8 cellular contexts compared by ENCODE assay signal in genomic region chr2:25041928-25042320, GRCh38. TPM values are rescaled to one million over a fixed set of nuclear protein-coding genes. Genes with fewer than 3 reads are reported as not detected.
A peak's percentile ranks its signal among the peaks of the same experiment; 100 is the strongest.
DNase-seq lines count a peak whose midpoint lies in the region; TF ChIP-seq lines count a peak whose summit lies in the region.

Gene EFR3B (plus strand): TSS chr2:25042076. CDS start chr2:25042313, 237 bp downstream.

- H3K27ac Mint-ChIP-seq in HFFc6 = no peak within 1 kb of the TSS; the same call in 1 of the 2 replicates
- no peak within 1 kb of the TSS for H3K27ac Mint-ChIP-seq in activated naive CD4-positive, alpha-beta T cell treated with anti-CD3 and anti-CD28 coated beads, Interleukin-2, amount 50 U/mL, for 24 hours

- H3K36me3 Mint-ChIP-seq in HFFc6 (ENCODE audit: low read depth) = no peaks in the 10 kb centered on the region
- no peaks in the 10 kb centered on the region for H3K36me3 Mint-ChIP-seq in activated naive CD4-positive, alpha-beta T cell treated with anti-CD3 and anti-CD28 coated beads, Interleukin-2, amount 50 U/mL, for 24 hours

- H3K27ac ChIP-seq in SK-N-SH (ENCODE audit: low read depth in 2 of 2, low read length in 1 of 2) = peak within 1 kb of the TSS; percentile 51 to 89

- 2% methylated on average over 8 of the region's 54 CpGs for WGBS in SK-N-SH (ENCODE audit: low lambda C conversion rate)

- peaks cover 24% of the 10 kb centered on the region for H3K4me1 Mint-ChIP-seq in HFFc6 (ENCODE audit: low read depth)
- peaks cover 28% of the 10 kb centered on the region for H3K4me1 Mint-ChIP-seq in activated naive CD4-positive, alpha-beta T cell treated with anti-CD3 and anti-CD28 coated beads, Interleukin-2, amount 50 U/mL, for 24 hours

- CTCF ChIA-PET in SK-N-SH (lab: Yijun Ruan, JAX) = interaction anchor here (0.8 to 7.0 kb wide), 13 partner anchors 10 to 88 kb away, joined by 3 to 49 read pairs (median 4); no protein-coding TSS in a partner anchor

- H3K4me2 ChIP-seq in SK-N-SH = peak within 1 kb of the TSS; percentile 100

- POLR2A ChIA-PET in SK-N-SH (lab: Yijun Ruan, JAX) = interaction anchor here (1.0 to 1.3 kb wide), 2 partner anchors 57 to 67 kb away, joined by 3 read pairs; no protein-coding TSS in a partner anchor

- H3K27me3 ChIP-seq in SK-N-SH (ENCODE audit: insufficient read depth) = no peaks in the 10 kb centered on the region

- H3K79me2 ChIP-seq in SK-N-SH (ENCODE audit: insufficient read depth) = peaks cover 5% of the 10 kb centered on the region; the same call in 1 of the 2 replicates

- TF ChIP-seq RAD21 in SK-N-SH (IDR thresholded peaks at IDR 0.05; ENCODE audit: low read length) = no peak; the same call in 1 of the 2 replicates

- H3K4me1 ChIP-seq in SK-N-SH (ENCODE audit: control insufficient read depth in 1 of 2, insufficient read depth in 2 of 2, low read depth in 1 of 2, low read length in 1 of 2) = peaks cover 11 to 21% of the 10 kb centered on the region in 2 experiments; a peak in 3 of 4 replicates

- DNase-seq in GM04503 (ENCODE audit: low read depth) (peak; percentile 52), HFFc6 (peak; percentile 85), NCI-H1048 (lab: John Stamatoyannopoulos, UW) (peak; percentile 63), SK-N-SH (peak; percentile 100), globus pallidus (ENCODE audit: low spot score) (peak; percentile 97), nucleus accumbens (lab: John Stamatoyannopoulos, UW) (peak; percentile 61 to 98 (median 93)), superior temporal gyrus (ENCODE audit: extremely low spot score) (peak; percentile 93)

- H3K9me3 ChIP-seq in SK-N-SH = no peaks in the 10 kb centered on the region

- H3K9me3 Mint-ChIP-seq in HFFc6 = no peaks in the 10 kb centered on the region
- H3K9me3 Mint-ChIP-seq in activated naive CD4-positive, alpha-beta T cell treated with anti-CD3 and anti-CD28 coated beads, Interleukin-2, amount 50 U/mL, for 24 hours = no peaks in the 10 kb centered on the region

- peak within 1 kb of the TSS; percentile 87 for H3K9ac ChIP-seq in SK-N-SH

- peaks cover 15% of the 10 kb centered on the region for H3F3A ChIP-seq in SK-N-SH (replicated peaks; ENCODE audit: insufficient read depth)

- peak within 1 kb of the TSS; percentile 88 for H3K4me3 Mint-ChIP-seq in HFFc6
- H3K4me3 Mint-ChIP-seq in activated naive CD4-positive, alpha-beta T cell treated with anti-CD3 and anti-CD28 coated beads, Interleukin-2, amount 50 U/mL, for 24 hours = peak within 1 kb of the TSS; percentile 85

- H2AFZ ChIP-seq in SK-N-SH (ENCODE audit: low read depth) = peak within 1 kb of the TSS; percentile 95

- H3K27me3 Mint-ChIP-seq in HFFc6 (ENCODE audit: insufficient read depth) = peaks cover 19% of the 10 kb centered on the region
- H3K27me3 Mint-ChIP-seq in activated naive CD4-positive, alpha-beta T cell treated with anti-CD3 and anti-CD28 coated beads, Interleukin-2, amount 50 U/mL, for 24 hours = peaks cover 32% of the 10 kb centered on the region

- H3K4me3 ChIP-seq in SK-N-SH (ENCODE audit: low read depth in 2 of 2, low read length in 1 of 2) = peak within 1 kb of the TSS; percentile 82 to 89

- H4K20me1 ChIP-seq in SK-N-SH (ENCODE audit: insufficient read depth) = no peaks in the 10 kb centered on the region

- H3K9me2 ChIP-seq in SK-N-SH = no peaks in the 10 kb centered on the region

- peak in 1 of 2 experiments; percentile 7; a peak in 1 of 4 replicates for TF ChIP-seq EP300 in SK-N-SH (IDR thresholded peaks at IDR 0.05; ENCODE audit: borderline replicate concordance in 1 of 2, low read depth in 1 of 2, low read length in 1 of 2)

- TF ChIP-seq CTCF in HFFc6 (IDR thresholded peaks at IDR 0.05) (no peak), SK-N-SH (IDR thresholded peaks at IDR 0.05) (no peak)

- H3K36me3 ChIP-seq in SK-N-SH (replicated peaks in 1 of 2; ENCODE audit: control insufficient read depth in 1 of 2, insufficient read depth in 2 of 2, low read length in 1 of 2) = no peaks in the 10 kb centered on the region

TF ChIP-seq in SK-N-SH, 30 proteins besides CTCF, POLR2A, EP300 and RAD21:
- TF ChIP-seq TAF1 (IDR thresholded peaks at IDR 0.05; ENCODE audit: borderline replicate concordance, low read depth, low read length) = peak; percentile 37; the same call in 1 of the 2 replicates
- TF ChIP-seq PBX3 (IDR thresholded peaks at IDR 0.05) = peak; percentile 3; the same call in 1 of the 2 replicates
- TF ChIP-seq NRF1 (IDR thresholded peaks at IDR 0.05; ENCODE audit: low read depth, low read length) = peak; percentile 58
- no peak for TF ChIP-seq GATA2 (CRISPR knock-in tag; IDR thresholded peaks at IDR 0.05)
- TF ChIP-seq MEF2A (IDR thresholded peaks at IDR 0.05; ENCODE audit: borderline replicate concordance, low read depth) = no peak

RNA-seq across cellular contexts. Expression of gene EFR3B, which starts in this region (rescaled TPM):
- total RNA-seq in HFFc6 (2021; fragmentation: NEBNext Ultra II Directional; extraction: Animal tissue kit (Norgen Biotek cat#: 25700)) = under 1 TPM; 0.17 to 0.54 (median 0.33) TPM
- 1.5 and 1.9 TPM in 2 replicates for polyA plus RNA-seq in SK-N-SH (2012; rRNA removed)
- 0.98 and 1.4 TPM in 2 replicates for polyA plus RNA-seq in SK-N-SH (2012; cell fraction: cytosol; rRNA removed)
- 3.6 and 3.7 TPM in 2 replicates for polyA plus RNA-seq in SK-N-SH (2012; cell fraction: nucleus; rRNA removed)

Comparison
In these comparisons a context has a peak if more than half of its experiments do, and no peak if none do; other contexts are left out.
1. Peak in every context shown above with its lines: DNase-seq, H3K4me3 ChIP-seq and H3K27ac ChIP-seq.
2. Peak in DNase-seq in HFFc6; RNA of the gene not detected or under 1 TPM.